21 cellular contexts compared by ENCODE assay signal in genomic region chr10:85648279-85648754, GRCh38.
DNase-seq lines count a peak whose midpoint lies in the region; ATAC-seq and TF ChIP-seq lines count a peak whose summit lies in the region.
"Had no signal": no experiment of that assay in that cellular context is flagged by ENCODE, and none has a peak within 500 bp of the region (broad histone marks: within the 10 kb centered on the region; RNA-seq: fewer than 3 reads in every experiment).

No MANE protein-coding gene starts in this region.

- TF ChIP-seq CTCF in epithelial cell of esophagus (IDR thresholded peaks at IDR 0.05; ENCODE audit: insufficient read depth, low read depth, low read length, missing control alignments) (no peak), psoas muscle (IDR thresholded peaks at IDR 0.05) (no peak)

- no peaks in the 10 kb centered on the region for H3K9me3 ChIP-seq in psoas muscle
- H3K9me3 ChIP-seq: thoracic aorta had no signal

- WGBS in psoas muscle, 3 donors = 25 to 51% (median 40%) methylated on average over 6 of the region's 6 CpGs

- no peak overlapping the region for H3K27ac ChIP-seq in psoas muscle
- H3K27ac ChIP-seq: thoracic aorta had no signal

- H3K27me3 ChIP-seq in psoas muscle (ENCODE audit: insufficient read depth in 3 of 3, low read length in 2 of 3) = no peaks in the 10 kb centered on the region

- peak in 3 of 4 donors; percentile 64 to 74 (median 68) for ATAC-seq in psoas muscle
- ATAC-seq: naive thymus-derived CD8-positive, alpha-beta T cell had no signal

- no peaks in the 10 kb centered on the region for H3K4me1 ChIP-seq in psoas muscle

- no peaks in the 10 kb centered on the region for H3K36me3 ChIP-seq in psoas muscle (ENCODE audit: insufficient read depth in 1 of 2, low read depth in 1 of 2)
- H3K36me3 ChIP-seq: thoracic aorta had no signal

- peak; percentile 70 for DNase-seq in A172 (ENCODE audit: low spot score)
- DNase-seq in RPMI7951 (ENCODE audit: low read depth) = peak; percentile 34
- peak; percentile 41 for DNase-seq in epithelial cell of esophagus (ENCODE audit: low read depth)
- DNase-seq in psoas muscle = peak; percentile 19 to 56
- no peak for DNase-seq in activated CD8-positive, alpha-beta memory T cell treated with anti-CD3 and anti-CD28 coated beads for 24 hours
- no peak for DNase-seq in NCI-H1105 (lab: John Stamatoyannopoulos, UW)
- DNase-seq in mucosa of gallbladder (ENCODE audit: low spot score) = no peak
- DNase-seq in stimulated activated CD8-positive, alpha-beta memory T cell treated with anti-CD3 and anti-CD28 coated beads, Interleukin-4, amount 100 ng/mL, for 48 hours = no peak
- DNase-seq: ACHN; activated naive CD4-positive, alpha-beta T cell; activated T-cell treated with anti-CD3 and anti-CD28 coated beads for 4 hours; CD4-positive, alpha-beta T cell; cortex of kidney; GOT3; naive thymus-derived CD8-positive, alpha-beta T cell; NCI-H146; NCI-H446 treated with DMSO at 0.1 percent for 48 hours; SHP77; stimulated activated CD4-positive, alpha-beta T cell treated with anti-CD3 and anti-CD28 coated beads, Interleukin-4, amount 100 ng/mL, for 24 hours had no signal

- H3K4me3 ChIP-seq in epithelial cell of esophagus (ENCODE audit: low read length) (no peak overlapping the region), psoas muscle (no peak overlapping the region)
- H3K4me3 ChIP-seq: skin epidermis, thoracic aorta had no signal

- intact Hi-C loops in psoas muscle (cut with DNase I) = loop anchor here in 1 of 2 donors (10.0 kb wide), 1 partner anchor 486 kb away; no protein-coding TSS in a partner anchor

Comparison
In these comparisons a context has a peak if more than half of its experiments do, and no peak if none do; other contexts are left out.
1. DNase-seq: peak in A172 (single experiment), RPMI7951 (single experiment), epithelial cell of esophagus (single experiment) and psoas muscle (2 of 2); none in activated CD8-positive, alpha-beta memory T cell treated with anti-CD3 and anti-CD28 coated beads for 24 hours (single experiment), NCI-H1105 (single experiment), mucosa of gallbladder (single experiment) and stimulated activated CD8-positive, alpha-beta memory T cell treated with anti-CD3 and anti-CD28 coated beads, Interleukin-4, amount 100 ng/mL, for 48 hours (single experiment).